In the genomic region with DNA sequence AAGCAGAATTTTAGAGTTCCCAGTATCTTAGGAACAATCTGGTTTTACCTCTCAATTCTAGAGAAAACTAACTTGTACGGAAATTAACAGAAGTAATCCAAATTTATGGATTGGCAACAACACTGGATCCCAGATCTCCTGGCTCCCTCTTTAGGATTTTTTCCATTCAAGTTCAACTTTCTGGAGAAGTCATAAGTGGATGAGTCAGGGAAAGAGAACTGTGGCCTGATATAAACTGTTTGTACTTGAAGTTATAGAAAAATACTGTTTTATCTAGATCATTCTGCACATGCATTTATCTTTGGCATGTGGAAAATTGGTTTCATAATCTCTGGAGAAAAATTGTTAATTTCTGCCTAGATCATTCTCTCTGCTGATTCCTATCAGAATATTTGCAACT, we compare ENCODE assay signal across 1 cellular context.
TF ChIP-seq lines count a peak whose summit lies in the region.

No MANE protein-coding gene starts in this region.

TF ChIP-seq in SK-N-SH treated with all-trans-retinoic acid at 6 μM for 48 hours, 23 proteins besides CTCF, POLR2A, EP300 and RAD21 (continued from another document):
- TF ChIP-seq, protein P1, sequence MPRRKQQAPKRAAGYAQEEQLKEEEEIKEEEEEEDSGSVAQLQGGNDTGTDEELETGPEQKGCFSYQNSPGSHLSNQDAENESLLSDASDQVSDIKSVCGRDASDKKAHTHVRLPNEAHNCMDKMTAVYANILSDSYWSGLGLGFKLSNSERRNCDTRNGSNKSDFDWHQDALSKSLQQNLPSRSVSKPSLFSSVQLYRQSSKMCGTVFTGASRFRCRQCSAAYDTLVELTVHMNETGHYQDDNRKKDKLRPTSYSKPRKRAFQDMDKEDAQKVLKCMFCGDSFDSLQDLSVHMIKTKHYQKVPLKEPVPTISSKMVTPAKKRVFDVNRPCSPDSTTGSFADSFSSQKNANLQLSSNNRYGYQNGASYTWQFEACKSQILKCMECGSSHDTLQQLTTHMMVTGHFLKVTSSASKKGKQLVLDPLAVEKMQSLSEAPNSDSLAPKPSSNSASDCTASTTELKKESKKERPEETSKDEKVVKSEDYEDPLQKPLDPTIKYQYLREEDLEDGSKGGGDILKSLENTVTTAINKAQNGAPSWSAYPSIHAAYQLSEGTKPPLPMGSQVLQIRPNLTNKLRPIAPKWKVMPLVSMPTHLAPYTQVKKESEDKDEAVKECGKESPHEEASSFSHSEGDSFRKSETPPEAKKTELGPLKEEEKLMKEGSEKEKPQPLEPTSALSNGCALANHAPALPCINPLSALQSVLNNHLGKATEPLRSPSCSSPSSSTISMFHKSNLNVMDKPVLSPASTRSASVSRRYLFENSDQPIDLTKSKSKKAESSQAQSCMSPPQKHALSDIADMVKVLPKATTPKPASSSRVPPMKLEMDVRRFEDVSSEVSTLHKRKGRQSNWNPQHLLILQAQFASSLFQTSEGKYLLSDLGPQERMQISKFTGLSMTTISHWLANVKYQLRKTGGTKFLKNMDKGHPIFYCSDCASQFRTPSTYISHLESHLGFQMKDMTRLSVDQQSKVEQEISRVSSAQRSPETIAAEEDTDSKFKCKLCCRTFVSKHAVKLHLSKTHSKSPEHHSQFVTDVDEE (CRISPR knock-in tag; IDR thresholded peaks at IDR 0.05), result no peak
- TF ChIP-seq ZNF70 (CRISPR knock-in tag; IDR thresholded peaks at IDR 0.05) (no peak), ESRRG (CRISPR knock-in tag; IDR thresholded peaks at IDR 0.05) (no peak), POU6F1 (CRISPR knock-in tag; IDR thresholded peaks at IDR 0.05; ENCODE audit: borderline replicate concordance, low read depth) (no peak), PPARA (CRISPR knock-in tag; IDR thresholded peaks at IDR 0.05; ENCODE audit: borderline replicate concordance) (no peak), ZNF8 (CRISPR knock-in tag; IDR thresholded peaks at IDR 0.05) (no peak), SNAI2 (CRISPR knock-in tag; IDR thresholded peaks at IDR 0.05) (no peak)
